In genomic region chr13:23547000-23547590, GRCh38 we compare ENCODE assay signal across 1 cellular context.
TF ChIP-seq lines count a peak whose summit lies in the region.

No MANE protein-coding gene starts in this region.

TF ChIP-seq in IMR-90, 13 proteins besides CTCF, POLR2A, EP300 and RAD21 (continued from another document):
- no peak for TF ChIP-seq ELK1 (IDR thresholded peaks at IDR 0.05; ENCODE audit: borderline replicate concordance, low read depth, low read length)
- no peak for TF ChIP-seq RFX5 (IDR thresholded peaks at IDR 0.05; ENCODE audit: low read depth, low read length)
- TF ChIP-seq NFE2L2 (IDR thresholded peaks at IDR 0.05; ENCODE audit: low read depth, low read length) = no peak
- TF ChIP-seq FOS (IDR thresholded peaks at IDR 0.05; ENCODE audit: low read depth, low read length) = no peak
- TF ChIP-seq SMC3 (IDR thresholded peaks at IDR 0.05; ENCODE audit: low read depth, low read length) = no peak
- no peak for TF ChIP-seq MXI1 (IDR thresholded peaks at IDR 0.05; ENCODE audit: borderline replicate concordance, low read depth, low read length)
- no peak for TF ChIP-seq BHLHE40 (IDR thresholded peaks at IDR 0.05; ENCODE audit: low read depth, low read length)
- TF ChIP-seq MAZ (IDR thresholded peaks at IDR 0.05; ENCODE audit: borderline replicate concordance, low read depth, low read length) = no peak
- no peak for TF ChIP-seq RCOR1 (IDR thresholded peaks at IDR 0.05; ENCODE audit: insufficient replicate concordance, low read length)
- TF ChIP-seq USF2 (IDR thresholded peaks at IDR 0.05; ENCODE audit: low read depth, low read length) = no peak
